Comparison of ENCODE assay signal across 8 cellular contexts in genomic region chr12:110124184-110124995, GRCh38. TPM values are rescaled to one million over a fixed set of nuclear protein-coding genes. Genes with fewer than 3 reads are reported as not detected.
DNase-seq lines count a peak whose midpoint lies in the region; TF ChIP-seq lines count a peak whose summit lies in the region.

IFT81 (plus strand) TSS chr12:110124357; CDS start chr12:110127381, 3,024 bp downstream.

- peak within 1 kb of the TSS; percentile 79 for H3K9ac ChIP-seq in ES-I3 (ENCODE audit: low read depth, low read length)
- H3K9ac ChIP-seq in SK-N-SH: peak within 1 kb of the TSS; percentile 97

- H3K4me2 ChIP-seq in SK-N-SH: peak within 1 kb of the TSS; percentile 97

- peak within 1 kb of the TSS; percentile 96 for H3K4me3 Mint-ChIP-seq in HFFc6
- H3K4me3 Mint-ChIP-seq in activated naive CD4-positive, alpha-beta T cell treated with anti-CD3 and anti-CD28 coated beads, Interleukin-2, amount 50 U/mL, for 24 hours: peak within 1 kb of the TSS; percentile 89

- peaks cover 16% of the 10 kb centered on the region for H3K79me2 ChIP-seq in SK-N-SH (ENCODE audit: insufficient read depth)

- POLR2A ChIA-PET in SK-N-SH (lab: Yijun Ruan, JAX): interaction anchor here (0.7 to 1.7 kb wide), 3 partner anchors 12 to 156 kb away, joined by 4 to 8 read pairs (median 4); partner anchors contain the start of gene ATP2A2

- no peaks in the 10 kb centered on the region for H3K27me3 Mint-ChIP-seq in HFFc6 (ENCODE audit: insufficient read depth)
- no peaks in the 10 kb centered on the region for H3K27me3 Mint-ChIP-seq in activated naive CD4-positive, alpha-beta T cell treated with anti-CD3 and anti-CD28 coated beads, Interleukin-2, amount 50 U/mL, for 24 hours

- no peaks in the 10 kb centered on the region for H3K9me3 ChIP-seq in ES-I3 (ENCODE audit: control insufficient read depth, insufficient read depth, low read length)
- H3K9me3 ChIP-seq in SK-N-SH: no peaks in the 10 kb centered on the region
- H3K9me3 ChIP-seq in suprapubic skin: no peaks in the 10 kb centered on the region

- TF ChIP-seq CTCF in HFFc6 (IDR thresholded peaks at IDR 0.05): no peak
- TF ChIP-seq CTCF in SK-N-SH (IDR thresholded peaks at IDR 0.05): no peak
- no peak for TF ChIP-seq CTCF in suprapubic skin (IDR thresholded peaks at IDR 0.05)

- no peaks in the 10 kb centered on the region; the same call in 1 of the 2 replicates for H3K36me3 Mint-ChIP-seq in HFFc6 (ENCODE audit: low read depth)
- no peaks in the 10 kb centered on the region for H3K36me3 Mint-ChIP-seq in activated naive CD4-positive, alpha-beta T cell treated with anti-CD3 and anti-CD28 coated beads, Interleukin-2, amount 50 U/mL, for 24 hours

- H3K9me3 Mint-ChIP-seq in HFFc6: no peaks in the 10 kb centered on the region
- H3K9me3 Mint-ChIP-seq in activated naive CD4-positive, alpha-beta T cell treated with anti-CD3 and anti-CD28 coated beads, Interleukin-2, amount 50 U/mL, for 24 hours: no peaks in the 10 kb centered on the region

- CTCF ChIA-PET in SK-N-SH (lab: Yijun Ruan, JAX): interaction anchor here (1.0 to 1.4 kb wide), 4 partner anchors 9 to 25 kb away, joined by 3 to 4 read pairs (median 4); no protein-coding TSS in a partner anchor

- TF ChIP-seq EP300 in SK-N-SH (IDR thresholded peaks at IDR 0.05; ENCODE audit: borderline replicate concordance in 1 of 2, low read depth in 1 of 2, low read length in 1 of 2) (0 out of 4 replicates have a peak, but pooled peaks of 1 of the 2 experiments have one; percentile 16), suprapubic skin (IDR thresholded peaks at IDR 0.05) (no peak)

- peaks cover 3% of the 10 kb centered on the region for H3F3A ChIP-seq in SK-N-SH (replicated peaks; ENCODE audit: insufficient read depth)

- no peak for TF ChIP-seq POLR2A in suprapubic skin (IDR thresholded peaks at IDR 0.05)

- H3K27me3 ChIP-seq in SK-N-SH (ENCODE audit: insufficient read depth) (no peaks in the 10 kb centered on the region), suprapubic skin (no peaks in the 10 kb centered on the region)

- peaks cover 20% of the 10 kb centered on the region for H3K4me1 Mint-ChIP-seq in HFFc6 (ENCODE audit: low read depth)
- no peaks in the 10 kb centered on the region for H3K4me1 Mint-ChIP-seq in activated naive CD4-positive, alpha-beta T cell treated with anti-CD3 and anti-CD28 coated beads, Interleukin-2, amount 50 U/mL, for 24 hours

- H3K27ac Mint-ChIP-seq in HFFc6: peak within 1 kb of the TSS; percentile 98
- H3K27ac Mint-ChIP-seq in activated naive CD4-positive, alpha-beta T cell treated with anti-CD3 and anti-CD28 coated beads, Interleukin-2, amount 50 U/mL, for 24 hours: peak within 1 kb of the TSS; percentile 59

- H3K27ac ChIP-seq in SK-N-SH (ENCODE audit: low read depth in 2 of 2, low read length in 1 of 2) (peak within 1 kb of the TSS; percentile 91 to 96), suprapubic skin (peak within 1 kb of the TSS; percentile 79)

- H3K36me3 ChIP-seq in ES-I3 (ENCODE audit: insufficient read depth, low read length) (no peaks in the 10 kb centered on the region), SK-N-SH (replicated peaks in 1 of 2; ENCODE audit: control insufficient read depth in 1 of 2, insufficient read depth in 2 of 2, low read length in 1 of 2) (peaks cover 7 to 21% of the 10 kb centered on the region in 2 experiments), suprapubic skin (peaks cover 3% of the 10 kb centered on the region)

- DNase-seq in HFFc6: peak; percentile 93
- peak; percentile 85 for DNase-seq in NCI-H1092 (lab: John Stamatoyannopoulos, UW)
- DNase-seq in SK-N-SH: peak; percentile 99
- no peak for DNase-seq in glomerular endothelial cell (ENCODE audit: extremely low read depth, low read depth, low spot score)
- DNase-seq in occipital lobe (lab: John Stamatoyannopoulos, UW): peak; percentile 96
- peak; percentile 98 for DNase-seq in suprapubic skin (ENCODE audit: low spot score in 2 of 2)

- H2AFZ ChIP-seq in SK-N-SH (ENCODE audit: low read depth): peak within 1 kb of the TSS; percentile 85

- TF ChIP-seq RAD21 in SK-N-SH (IDR thresholded peaks at IDR 0.05; ENCODE audit: low read length): no peak

- no peaks in the 10 kb centered on the region for H3K9me2 ChIP-seq in SK-N-SH

- peak within 1 kb of the TSS; percentile 88 to 91 for H3K4me3 ChIP-seq in SK-N-SH (ENCODE audit: low read depth in 2 of 2, low read length in 1 of 2)
- H3K4me3 ChIP-seq in suprapubic skin: peak within 1 kb of the TSS; percentile 74

- H4K20me1 ChIP-seq in SK-N-SH (ENCODE audit: insufficient read depth): no peaks in the 10 kb centered on the region

- WGBS in SK-N-SH (ENCODE audit: low lambda C conversion rate): 2% methylated on average over 33 of the region's 78 CpGs
- 0% methylated on average over 18 of the region's 78 CpGs for WGBS in suprapubic skin

- H3K4me1 ChIP-seq in ES-I3 (ENCODE audit: insufficient read depth, low read length): peaks cover 14% of the 10 kb centered on the region
- peaks cover 9% of the 10 kb centered on the region in 2 experiments; a peak in 2 of 4 replicates for H3K4me1 ChIP-seq in SK-N-SH (ENCODE audit: control insufficient read depth in 1 of 2, insufficient read depth in 2 of 2, low read depth in 1 of 2, low read length in 1 of 2)
- peaks cover 14% of the 10 kb centered on the region for H3K4me1 ChIP-seq in suprapubic skin

TF ChIP-seq in SK-N-SH, 30 proteins besides CTCF, POLR2A, EP300 and RAD21 (continues in another document):
- TF ChIP-seq NRF1 (IDR thresholded peaks at IDR 0.05; ENCODE audit: low read depth, low read length): peak; percentile 66
- no peak for TF ChIP-seq REST (IDR thresholded peaks at IDR 0.05; ENCODE audit: low read depth, low read length)
- TF ChIP-seq CHD2 (IDR thresholded peaks at IDR 0.05; ENCODE audit: low read length, partially characterized antibody): no peak
- no peak for TF ChIP-seq RCOR1 (IDR thresholded peaks at IDR 0.05; ENCODE audit: low read length)
- TF ChIP-seq USF1 (IDR thresholded peaks at IDR 0.05; ENCODE audit: borderline replicate concordance, low read depth): no peak
- no peak for TF ChIP-seq RFX5 (IDR thresholded peaks at IDR 0.05; ENCODE audit: low read length)
- no peak for TF ChIP-seq TEAD4 (IDR thresholded peaks at IDR 0.05; ENCODE audit: borderline replicate concordance, insufficient read depth)
- TF ChIP-seq PBX3 (IDR thresholded peaks at IDR 0.05): no peak
- no peak for TF ChIP-seq FOXM1 (IDR thresholded peaks at IDR 0.05; ENCODE audit: low read depth)
- no peak for TF ChIP-seq YY1 (IDR thresholded peaks at IDR 0.05; ENCODE audit: low read depth)
- TF ChIP-seq JUND (IDR thresholded peaks at IDR 0.05): no peak

RNA-seq across cellular contexts. Expression of gene IFT81, which starts in this region (rescaled TPM):
- 10 to 100 TPM in 5 of 6 experiments, 1 to 10 TPM in 1; 9.4 to 14.4 (median 12.8) TPM for total RNA-seq in HFFc6 (2021; fragmentation: NEBNext Ultra II Directional; extraction: Animal tissue kit (Norgen Biotek cat#: 25700))
- 7.9 and 10.8 TPM in 2 replicates for polyA plus RNA-seq in SK-N-SH (2012; rRNA removed)
- 11.1 and 17.1 TPM in 2 replicates for polyA plus RNA-seq in SK-N-SH (2012; cell fraction: cytosol; rRNA removed)
- 9.5 and 18.2 TPM in 2 replicates for polyA plus RNA-seq in SK-N-SH (2012; cell fraction: nucleus; rRNA removed)
- total RNA-seq in glomerular endothelial cell (10.4 and 11.4 TPM in 2 replicates), occipital lobe (90.6 TPM), suprapubic skin (10 to 100 TPM in 1 of 4 donors, 1 to 10 TPM in 3; 4.8 to 15.5 (median 5.3) TPM)
